ENCODE assay signal across 15 cellular contexts in genomic region chr9:127563579-127563978, GRCh38. TPM values are rescaled to one million over a fixed set of nuclear protein-coding genes. Genes with fewer than 3 reads are reported as not detected.
DNase-seq lines count a peak whose midpoint lies in the region; ATAC-seq and TF ChIP-seq lines count a peak whose summit lies in the region.
"Had no signal": no experiment of that assay in that cellular context is flagged by ENCODE, and none has a peak within 500 bp of the region (broad histone marks: within the 10 kb centered on the region; RNA-seq: fewer than 3 reads in every experiment).

No MANE protein-coding gene starts in this region.

- H3K27me3 Mint-ChIP-seq in MCF 10A (ENCODE audit: insufficient read depth, unreplicated experiment) (no peaks in the 10 kb centered on the region), osteocyte (ENCODE audit: unreplicated experiment) (no peaks in the 10 kb centered on the region)
- H3K27me3 Mint-ChIP-seq: activated CD4-positive, alpha-beta memory T cell treated with anti-CD3 and anti-CD28 coated beads, Interleukin-2, amount 10 ng/mL, durations not matched to agents 7 days and 5 days had no signal

- H3K4me1 Mint-ChIP-seq in MCF 10A (ENCODE audit: insufficient read depth, unreplicated experiment) = peaks cover 36% of the 10 kb centered on the region
- peaks cover 75% of the 10 kb centered on the region for H3K4me1 Mint-ChIP-seq in osteocyte (ENCODE audit: unreplicated experiment)

- in situ Hi-C loops in mammary epithelial cell (cut with MboI; ENCODE audit: low sequenced_read_pairs in 2 of 2) (no loop called here), transverse colon (cut with MboI; ENCODE audit: low pct_ligation_motif_present in 1 of 4, low pct_unique_long_range_greater_than_20kb in 1 of 4, low sequenced_read_pairs in 3 of 4) (no loop called here)

- POLR2A ChIA-PET in MCF 10A (lab: Yijun Ruan, JAX) = interaction anchor here (0.7 to 2.5 kb wide), 3 partner anchors 9 to 289 kb away, joined by 3 to 13 read pairs (median 3); no protein-coding TSS in a partner anchor

- H2AFZ ChIP-seq in mammary epithelial cell (ENCODE audit: low read depth, low read length) = no peak overlapping the region

- H3K27me3 ChIP-seq in mammary epithelial cell (ENCODE audit: insufficient read depth, low read length) (no peaks in the 10 kb centered on the region), breast epithelium (no peaks in the 10 kb centered on the region), transverse colon (no peaks in the 10 kb centered on the region)

- no peak overlapping the region for H3K9ac ChIP-seq in mammary epithelial cell (ENCODE audit: insufficient read depth, low read length)

- CTCF ChIA-PET in MCF 10A (lab: Yijun Ruan, JAX) (interaction anchor here (0.7 kb wide), 1 partner anchor 367 kb away, joined by 3 read pairs; the partner anchor contains the start of gene PIP5KL1), mammary epithelial cell (lab: Charles Lee; ENCODE audit: low non-redundant PET) (no interaction called here)

- DNase-seq in MCF 10A (ENCODE audit: unreplicated experiment) (peak; percentile 63), mammary epithelial cell (no peak), breast epithelium (ENCODE audit: low spot score in 2 of 2) (no peak), osteocyte (ENCODE audit: extremely low spot score, unreplicated experiment) (no peak), transverse colon (no peak), NCI-H510A treated with DMSO at 0.1 percent for 48 hours (lab: John Stamatoyannopoulos, UW) (no peak)
- DNase-seq in activated T-cell treated with anti-CD3 and anti-CD28 coated beads, Interleukin-2, amount 50 U/mL, for 1 hour = no peak
- DNase-seq: activated CD4-positive, alpha-beta memory T cell treated with anti-CD3 and anti-CD28 coated beads, Interleukin-2, amount 10 ng/mL, durations not matched to agents 7 days and 5 days; effector CD4-positive, alpha-beta T cell; HCEC 1CT; kidney; NCI-H2081; SIG-M5; stimulated activated CD4-positive, alpha-beta T cell treated with anti-CD3 and anti-CD28 coated beads, Interleukin-4, amount 100 ng/mL, for 24 hours had no signal

- H3K4me3 Mint-ChIP-seq in MCF 10A (ENCODE audit: unreplicated experiment) (peak overlapping the region; percentile 72), osteocyte (ENCODE audit: unreplicated experiment) (peak overlapping the region; percentile 58)
- H3K4me3 Mint-ChIP-seq: activated CD4-positive, alpha-beta memory T cell treated with anti-CD3 and anti-CD28 coated beads, Interleukin-2, amount 10 ng/mL, durations not matched to agents 7 days and 5 days had no signal

- 92% methylated on average over 13 of the region's 13 CpGs for WGBS in mammary epithelial cell (ENCODE audit: low coverage, missing lambda C conversion rate)
- 86% methylated on average over 13 of the region's 13 CpGs; no CpG with 5 or more reads in 1 of the 2 donors for WGBS in transverse colon (ENCODE audit: low coverage in 1 of 2), 2 donors

- H3K4me3 ChIP-seq in mammary epithelial cell (replicated peaks in 1 of 3; ENCODE audit: insufficient read depth in 1 of 3, low read depth in 2 of 3, low read length in 3 of 3) (no peak overlapping the region), breast epithelium (no peak overlapping the region), transverse colon (no peak overlapping the region)

- peaks cover 95% of the 10 kb centered on the region for H3K79me2 ChIP-seq in mammary epithelial cell (ENCODE audit: insufficient read depth, low read length)

- no peak for TF ChIP-seq POLR2A in breast epithelium (IDR thresholded peaks at IDR 0.05)
- TF ChIP-seq POLR2A in transverse colon (IDR thresholded peaks at IDR 0.05) = no peak

- H3K9me3 Mint-ChIP-seq in MCF 10A (ENCODE audit: unreplicated experiment) (no peaks in the 10 kb centered on the region), osteocyte (ENCODE audit: unreplicated experiment) (no peaks in the 10 kb centered on the region)
- H3K9me3 Mint-ChIP-seq: activated CD4-positive, alpha-beta memory T cell treated with anti-CD3 and anti-CD28 coated beads, Interleukin-2, amount 10 ng/mL, durations not matched to agents 7 days and 5 days had no signal

- TF ChIP-seq EP300 in transverse colon (IDR thresholded peaks at IDR 0.05; ENCODE audit: low read depth) = no peak

- intact Hi-C loops in MCF 10A (cut with micrococcal nuclease) = loop anchor here (2.0 kb wide), 1 partner anchor 15 kb away; no protein-coding TSS in a partner anchor
- intact Hi-C loops in mammary epithelial cell (cut with micrococcal nuclease) = no loop called here
- intact Hi-C loops in breast epithelium (cut with DNase I; ENCODE audit: low total_unique reads) = no loop called here
- intact Hi-C loops in transverse colon (cut with DNase I; ENCODE audit: low total_unique reads) = no loop called here

- peak overlapping the region; percentile 87 for H3K27ac Mint-ChIP-seq in MCF 10A (ENCODE audit: low read depth, unreplicated experiment)
- peak overlapping the region; percentile 98 for H3K27ac Mint-ChIP-seq in osteocyte (ENCODE audit: unreplicated experiment)

- no peaks in the 10 kb centered on the region for H4K20me1 ChIP-seq in mammary epithelial cell (ENCODE audit: insufficient read depth, low read length)

- H3K36me3 ChIP-seq in mammary epithelial cell (ENCODE audit: insufficient read depth, low read length) (peaks cover 23% of the 10 kb centered on the region), breast epithelium (no peaks in the 10 kb centered on the region), transverse colon (no peaks in the 10 kb centered on the region)

- TF ChIP-seq CTCF in MCF 10A (IDR thresholded peaks at IDR 0.05; ENCODE audit: unreplicated experiment) = no peak
- no peak for TF ChIP-seq CTCF in mammary epithelial cell (conservative IDR thresholded peaks at IDR 0.05 in 1 of 2, IDR thresholded peaks at IDR 0.05 in 1 of 2; ENCODE audit: extremely low read depth in 1 of 2, insufficient read depth in 1 of 2, low read depth in 1 of 2, low read length in 2 of 2)
- TF ChIP-seq CTCF in breast epithelium (IDR thresholded peaks at IDR 0.05) = no peak
- no peak for TF ChIP-seq CTCF in osteocyte (IDR thresholded peaks at IDR 0.05)
- no peak for TF ChIP-seq CTCF in transverse colon (IDR thresholded peaks at IDR 0.05)

- H3K4me1 ChIP-seq in mammary epithelial cell (ENCODE audit: insufficient read depth, low read length) (peaks cover 70% of the 10 kb centered on the region), breast epithelium (peaks cover 15 to 24% of the 10 kb centered on the region in 2 donors), transverse colon (peaks cover 39 to 72% (median 60%) of the 10 kb centered on the region in 4 donors)

- no peaks in the 10 kb centered on the region for H3K9me3 ChIP-seq in mammary epithelial cell (replicated peaks; ENCODE audit: insufficient read depth, low read length)
- H3K9me3 ChIP-seq in breast epithelium = no peaks in the 10 kb centered on the region
- H3K9me3 ChIP-seq in transverse colon = no peaks in the 10 kb centered on the region

- H3K36me3 Mint-ChIP-seq in MCF 10A (ENCODE audit: insufficient read depth, unreplicated experiment) (peaks cover 80% of the 10 kb centered on the region), osteocyte (ENCODE audit: unreplicated experiment) (peaks cover 19% of the 10 kb centered on the region)

- dilution Hi-C loops in mammary epithelial cell (cut with HindIII; ENCODE audit: low sequenced_read_pairs) = loop anchor here (5.0 kb wide), 1 partner anchor 36 kb away; no protein-coding TSS in a partner anchor

- ATAC-seq in HG03097 (IDR thresholded peaks at IDR 0.05; ENCODE audit: low FRiP score, unreplicated experiment) = no peak

- no peak overlapping the region for H3K4me2 ChIP-seq in mammary epithelial cell (ENCODE audit: insufficient read depth, low read depth, low read length)

- BruUV-seq in MCF 10A (replicated peaks; lab: Mats Ljungman, UMichigan) = no TSS peak
- BruUV-seq in mammary epithelial cell (replicated peaks; lab: Mats Ljungman, UMichigan) = no TSS peak

- H3K27ac ChIP-seq in mammary epithelial cell (ENCODE audit: insufficient read depth, low read depth, low read length) (no peak overlapping the region), breast epithelium (peak overlapping the region; percentile 94 to 95), transverse colon (peak overlapping the region; percentile 82 to 97 (median 86))

RNA-seq across cellular contexts. Expression of gene STXBP1, which starts 48.5 kb away (rescaled TPM):
- 20.0 and 36.6 TPM in 2 replicates for total RNA-seq in MCF 10A (2022)
- total RNA-seq in mammary epithelial cell = 10 to 100 TPM; 32.5 to 72.5 TPM
- 31.6 TPM for polyA plus RNA-seq in mammary epithelial cell
- polyA minus RNA-seq in mammary epithelial cell = 107 TPM
- 10 to 100 TPM; 19.0 to 45.9 (median 43.2) TPM for total RNA-seq in breast epithelium
- total RNA-seq in osteocyte = 44.9 and 46.5 TPM in 2 replicates
- 100 to 1,000 TPM in 1 of 4 donors, 10 to 100 TPM in 2, 1 to 10 TPM in 1; 7.9 to 193 (median 13.3) TPM for total RNA-seq in transverse colon
